9 cellular contexts compared by ENCODE assay signal in the genomic region with DNA sequence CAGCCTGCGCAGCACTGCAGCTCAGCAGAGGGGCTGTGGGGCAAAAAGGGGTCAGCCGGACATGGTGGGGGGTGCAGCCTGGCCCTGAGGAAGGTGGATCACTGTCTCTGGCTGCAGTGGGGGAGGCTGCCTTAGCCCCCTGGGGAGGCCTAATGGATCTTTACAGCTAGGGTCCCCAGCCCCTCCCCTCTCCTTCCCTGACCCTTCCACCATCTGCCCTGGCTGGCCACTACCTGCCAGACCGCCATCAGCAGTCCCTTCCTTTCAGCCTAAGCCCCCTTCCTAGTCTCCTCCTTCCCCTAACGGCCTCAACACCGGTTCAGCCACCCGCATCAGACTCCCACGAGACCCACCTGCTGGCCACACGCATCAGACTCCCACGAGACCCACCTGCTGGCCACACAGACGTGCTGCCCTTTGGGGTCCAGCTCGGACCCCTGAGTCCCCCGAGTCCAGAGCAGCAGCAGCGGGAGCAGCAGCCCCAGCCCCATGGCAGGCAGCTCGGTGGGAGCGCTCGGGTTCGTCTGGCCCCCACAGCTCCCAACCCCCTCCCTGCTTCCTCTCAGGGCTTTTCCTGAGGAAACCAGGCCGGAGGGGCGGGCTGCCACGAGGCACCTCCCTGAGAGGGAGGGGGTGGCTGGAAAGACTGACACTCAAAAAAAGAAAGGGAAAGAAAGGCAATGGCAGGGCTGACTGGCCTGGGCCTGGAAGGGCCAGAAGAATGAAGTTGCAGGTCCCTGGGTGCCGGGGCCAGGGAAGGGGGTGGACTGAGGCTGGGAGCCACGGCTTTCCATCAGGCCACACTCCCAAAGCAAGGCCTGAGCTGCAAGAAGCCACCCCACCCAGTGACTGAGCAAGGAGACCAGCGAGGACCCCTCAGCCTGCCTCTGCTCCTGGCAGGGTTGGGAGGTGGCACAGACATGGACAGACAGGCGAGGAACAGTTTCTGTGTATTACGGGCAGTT. TPM values are rescaled to one million over a fixed set of nuclear protein-coding genes. Genes with fewer than 3 reads are reported as not detected.
DNase-seq lines count a peak whose midpoint lies in the region; ATAC-seq and TF ChIP-seq lines count a peak whose summit lies in the region.
"Had no signal": no experiment of that assay in that cellular context is flagged by ENCODE, and none has a peak within 500 bp of the region (broad histone marks: within the 10 kb centered on the region; RNA-seq: fewer than 3 reads in every experiment).

A gene with protein sequence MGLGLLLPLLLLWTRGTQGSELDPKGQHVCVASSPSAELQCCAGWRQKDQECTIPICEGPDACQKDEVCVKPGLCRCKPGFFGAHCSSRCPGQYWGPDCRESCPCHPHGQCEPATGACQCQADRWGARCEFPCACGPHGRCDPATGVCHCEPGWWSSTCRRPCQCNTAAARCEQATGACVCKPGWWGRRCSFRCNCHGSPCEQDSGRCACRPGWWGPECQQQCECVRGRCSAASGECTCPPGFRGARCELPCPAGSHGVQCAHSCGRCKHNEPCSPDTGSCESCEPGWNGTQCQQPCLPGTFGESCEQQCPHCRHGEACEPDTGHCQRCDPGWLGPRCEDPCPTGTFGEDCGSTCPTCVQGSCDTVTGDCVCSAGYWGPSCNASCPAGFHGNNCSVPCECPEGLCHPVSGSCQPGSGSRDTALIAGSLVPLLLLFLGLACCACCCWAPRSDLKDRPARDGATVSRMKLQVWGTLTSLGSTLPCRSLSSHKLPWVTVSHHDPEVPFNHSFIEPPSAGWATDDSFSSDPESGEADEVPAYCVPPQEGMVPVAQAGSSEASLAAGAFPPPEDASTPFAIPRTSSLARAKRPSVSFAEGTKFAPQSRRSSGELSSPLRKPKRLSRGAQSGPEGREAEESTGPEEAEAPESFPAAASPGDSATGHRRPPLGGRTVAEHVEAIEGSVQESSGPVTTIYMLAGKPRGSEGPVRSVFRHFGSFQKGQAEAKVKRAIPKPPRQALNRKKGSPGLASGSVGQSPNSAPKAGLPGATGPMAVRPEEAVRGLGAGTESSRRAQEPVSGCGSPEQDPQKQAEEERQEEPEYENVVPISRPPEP (minus strand): TSS at position 526 of the 965 bp plus-strand sequence. CDS start 35 bp downstream, at position 491.

- H3K4me3 Mint-ChIP-seq in activated T-helper 2 cell treated with anti-CD3 and anti-CD28 coated beads, Interferon-gamma antibody, Interleukin-2, Interleukin-4, amounts not matched to agents 10 μg/mL and 5 μg/mL and 100 μg/mL, durations not matched to agents 14 hours and 24 hours and 36 hours (ENCODE audit: low read depth) = peak within 1 kb of the TSS; percentile 84
- peak within 1 kb of the TSS; percentile 86 for H3K4me3 Mint-ChIP-seq in stimulated activated memory B cell treated with anti-CD40 and anti-IgM and Interleukin-4, amounts not matched to agents 10 μg/mL and 1 μg/mL and 100 μg/mL, for 72 hours

- TF ChIP-seq CTCF in kidney epithelial cell (IDR thresholded peaks at IDR 0.05; ENCODE audit: insufficient read depth, low read length, poor library complexity, severe bottlenecking) = no peak
- no peak for TF ChIP-seq CTCF in foreskin fibroblast (IDR thresholded peaks at IDR 0.05; ENCODE audit: low read depth, low read length)

- no peaks in the 10 kb centered on the region for H3K36me3 ChIP-seq in kidney epithelial cell (ENCODE audit: control insufficient read depth, insufficient read depth, low read length)
- H3K36me3 ChIP-seq: brain microvascular endothelial cell had no signal

- no peak for ATAC-seq in stimulated activated memory B cell treated with anti-CD40 and anti-IgM and Interleukin-4, amounts not matched to agents 10 μg/mL and 1 μg/mL and 100 μg/mL, for 72 hours

- peaks cover 20% of the 10 kb centered on the region for H3K4me1 Mint-ChIP-seq in activated T-helper 2 cell treated with anti-CD3 and anti-CD28 coated beads, Interferon-gamma antibody, Interleukin-2, Interleukin-4, amounts not matched to agents 10 μg/mL and 5 μg/mL and 100 μg/mL, durations not matched to agents 14 hours and 24 hours and 36 hours (ENCODE audit: low read depth)
- H3K4me1 Mint-ChIP-seq in stimulated activated memory B cell treated with anti-CD40 and anti-IgM and Interleukin-4, amounts not matched to agents 10 μg/mL and 1 μg/mL and 100 μg/mL, for 72 hours = peaks cover 61% of the 10 kb centered on the region

- H3K9me3 Mint-ChIP-seq in activated T-helper 2 cell treated with anti-CD3 and anti-CD28 coated beads, Interferon-gamma antibody, Interleukin-2, Interleukin-4, amounts not matched to agents 10 μg/mL and 5 μg/mL and 100 μg/mL, durations not matched to agents 14 hours and 24 hours and 36 hours = no peaks in the 10 kb centered on the region
- H3K9me3 Mint-ChIP-seq in stimulated activated memory B cell treated with anti-CD40 and anti-IgM and Interleukin-4, amounts not matched to agents 10 μg/mL and 1 μg/mL and 100 μg/mL, for 72 hours = no peaks in the 10 kb centered on the region

- TF ChIP-seq POLR2A in GM18951 (IDR thresholded peaks at IDR 0.05; ENCODE audit: extremely low read depth, insufficient read depth, insufficient read length) = peak; percentile 39

- H3K27me3 Mint-ChIP-seq in activated T-helper 2 cell treated with anti-CD3 and anti-CD28 coated beads, Interferon-gamma antibody, Interleukin-2, Interleukin-4, amounts not matched to agents 10 μg/mL and 5 μg/mL and 100 μg/mL, durations not matched to agents 14 hours and 24 hours and 36 hours (ENCODE audit: low read depth) = no peaks in the 10 kb centered on the region
- no peaks in the 10 kb centered on the region for H3K27me3 Mint-ChIP-seq in stimulated activated memory B cell treated with anti-CD40 and anti-IgM and Interleukin-4, amounts not matched to agents 10 μg/mL and 1 μg/mL and 100 μg/mL, for 72 hours

- intact Hi-C loops in activated T-helper 2 cell treated with anti-CD3 and anti-CD28 coated beads, Interferon-gamma antibody, Interleukin-2, Interleukin-4, amounts not matched to agents 10 μg/mL and 5 μg/mL and 100 μg/mL, durations not matched to agents 14 hours and 24 hours and 36 hours (cut with micrococcal nuclease) = loop anchor here (10.0 kb wide), 1 partner anchor 399 kb away; a partner anchor contains a TSS

- no peak for DNase-seq in activated T-helper 2 cell treated with anti-CD3 and anti-CD28 coated beads, Interferon-gamma antibody, Interleukin-2, Interleukin-4, amounts not matched to agents 10 μg/mL and 5 μg/mL and 100 μg/mL, durations not matched to agents 14 hours and 24 hours and 36 hours (ENCODE audit: low spot score)
- DNase-seq in kidney epithelial cell (ENCODE audit: low read depth) = no peak
- DNase-seq in NOMO-1 treated with DMSO at 0.1 percent for 48 hours (lab: John Stamatoyannopoulos, UW; ENCODE audit: unreplicated experiment) = no peak
- no peak for DNase-seq in NCI-H2081 treated with DMSO at 0.1 percent for 48 hours (lab: John Stamatoyannopoulos, UW)
- no peak for DNase-seq in effector CD8-positive, alpha-beta T cell (lab: John Stamatoyannopoulos, UW)
- no peak for DNase-seq in foreskin fibroblast
- DNase-seq: brain microvascular endothelial cell had no signal

- H3K27me3 ChIP-seq in kidney epithelial cell (ENCODE audit: control insufficient read depth, insufficient read depth, low read length) = no peaks in the 10 kb centered on the region
- H3K27me3 ChIP-seq: brain microvascular endothelial cell had no signal

- in situ Hi-C loops in GM18951 (cut with MboI; ENCODE audit: low sequenced_read_pairs, unreplicated experiment) = no loop called here

- no peak within 1 kb of the TSS for H3K4me3 ChIP-seq in kidney epithelial cell (ENCODE audit: low read depth, low read length)
- no peak within 1 kb of the TSS for H3K4me3 ChIP-seq in foreskin fibroblast (ENCODE audit: low read depth in 1 of 2, low read length in 2 of 2)

- H3K36me3 Mint-ChIP-seq in activated T-helper 2 cell treated with anti-CD3 and anti-CD28 coated beads, Interferon-gamma antibody, Interleukin-2, Interleukin-4, amounts not matched to agents 10 μg/mL and 5 μg/mL and 100 μg/mL, durations not matched to agents 14 hours and 24 hours and 36 hours (ENCODE audit: low read depth) = peaks cover 9% of the 10 kb centered on the region
- H3K36me3 Mint-ChIP-seq in stimulated activated memory B cell treated with anti-CD40 and anti-IgM and Interleukin-4, amounts not matched to agents 10 μg/mL and 1 μg/mL and 100 μg/mL, for 72 hours = peaks cover 17% of the 10 kb centered on the region

- H3K27ac Mint-ChIP-seq in activated T-helper 2 cell treated with anti-CD3 and anti-CD28 coated beads, Interferon-gamma antibody, Interleukin-2, Interleukin-4, amounts not matched to agents 10 μg/mL and 5 μg/mL and 100 μg/mL, durations not matched to agents 14 hours and 24 hours and 36 hours = peak within 1 kb of the TSS; percentile 83
- peak within 1 kb of the TSS; percentile 92 for H3K27ac Mint-ChIP-seq in stimulated activated memory B cell treated with anti-CD40 and anti-IgM and Interleukin-4, amounts not matched to agents 10 μg/mL and 1 μg/mL and 100 μg/mL, for 72 hours

RNA-seq across cellular contexts. Expression of the gene that starts here (rescaled TPM):
- 3.3 and 3.4 TPM in 2 replicates for total RNA-seq in activated T-helper 2 cell treated with anti-CD3 and anti-CD28 coated beads, Interferon-gamma antibody, Interleukin-2, Interleukin-4, amounts not matched to agents 10 μg/mL and 5 μg/mL and 100 μg/mL, durations not matched to agents 14 hours and 24 hours and 36 hours
- 34.9 and 41.0 TPM in 2 replicates for total RNA-seq in kidney epithelial cell
